In the genomic region with DNA sequence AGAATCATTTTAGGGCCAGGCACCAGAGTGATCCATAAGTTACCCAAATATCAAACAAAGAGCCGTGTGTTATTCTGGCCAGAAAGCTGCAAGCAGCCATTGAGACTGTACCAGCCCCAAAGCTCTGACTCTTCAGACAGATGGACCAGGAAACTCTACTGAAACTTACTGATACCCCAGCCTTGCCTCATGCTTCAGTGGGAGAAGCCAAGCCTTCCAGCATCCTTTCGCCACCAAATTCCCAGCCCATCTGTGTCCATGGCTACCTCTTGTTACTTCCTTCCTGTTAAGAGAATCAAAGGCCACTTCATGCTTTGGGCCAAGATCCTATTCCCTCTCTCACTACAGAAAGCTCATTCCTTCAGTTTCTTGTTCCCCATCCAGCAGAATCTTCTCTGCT, we compare ENCODE assay signal across 17 cellular contexts. TPM values are rescaled to one million over a fixed set of nuclear protein-coding genes. Genes with fewer than 3 reads are reported as not detected.
DNase-seq lines count a peak whose midpoint lies in the region; ATAC-seq and TF ChIP-seq lines count a peak whose summit lies in the region.
"Had no signal": no experiment of that assay in that cellular context is flagged by ENCODE, and none has a peak within 500 bp of the region (broad histone marks: within the 10 kb centered on the region; RNA-seq: fewer than 3 reads in every experiment).

No MANE protein-coding gene starts in this region.

- H3K27me3 Mint-ChIP-seq in osteocyte (ENCODE audit: unreplicated experiment): peaks cover 8% of the 10 kb centered on the region
- H3K27me3 Mint-ChIP-seq: CD4-positive, alpha-beta T cell had no signal

- H3K4me3 ChIP-seq in heart right ventricle (no peak overlapping the region), right cardiac atrium (ENCODE audit: low read length) (no peak overlapping the region), psoas muscle (no peak overlapping the region)
- H3K4me3 ChIP-seq: A549 had no signal

- WGBS in heart right ventricle, 2 donors: 42 to 68% methylated on average over 2 of the region's 2 CpGs
- WGBS in right cardiac atrium: 62% methylated on average over 2 of the region's 2 CpGs
- 41 to 83% (median 43%) methylated on average over 2 of the region's 2 CpGs for WGBS in psoas muscle, 3 donors

- DNase-seq in DMS 273 (lab: John Stamatoyannopoulos, UW; ENCODE audit: unreplicated experiment) (peak; percentile 11), DMS 273 treated with DMSO at 0.1 percent for 48 hours (lab: John Stamatoyannopoulos, UW) (no peak), heart right ventricle (peak in 1 of 2 donors; percentile 61), right cardiac atrium (peak; percentile 39 to 80 (median 79)), epidermal melanocyte (ENCODE audit: insufficient read length, low spot score) (no peak), osteocyte (ENCODE audit: extremely low spot score, unreplicated experiment) (no peak), psoas muscle (no peak)
- DNase-seq: AML-193; Caco-2; CD4-positive, alpha-beta T cell; DMS79 treated with DMSO at 0.1 percent for 48 hours; GF-D8; H9; IMR-90 had no signal

- intact Hi-C loops in heart right ventricle (cut with DNase I) (no loop called here), right cardiac atrium (cut with DNase I) (no loop called here), psoas muscle (cut with DNase I) (no loop called here)

- H3K4me3 Mint-ChIP-seq in osteocyte (ENCODE audit: unreplicated experiment): no peak overlapping the region
- H3K4me3 Mint-ChIP-seq: CD4-positive, alpha-beta T cell; H9 had no signal

- H3K9me3 ChIP-seq in heart right ventricle (peaks cover 0 to 21% (median 0%) of the 10 kb centered on the region in 11 donors), right cardiac atrium (ENCODE audit: control insufficient read depth, low read length) (no peaks in the 10 kb centered on the region), psoas muscle (no peaks in the 10 kb centered on the region)
- H3K9me3 ChIP-seq: A549, Caco-2 had no signal

- H3K4me1 ChIP-seq in heart right ventricle: peaks cover 0 to 23% (median 7%) of the 10 kb centered on the region in 9 donors
- no peaks in the 10 kb centered on the region for H3K4me1 ChIP-seq in right cardiac atrium (ENCODE audit: control insufficient read depth, insufficient read depth, low read length)
- no peaks in the 10 kb centered on the region for H3K4me1 ChIP-seq in psoas muscle
- H3K4me1 ChIP-seq: A549 had no signal

- H3K36me3 ChIP-seq in heart right ventricle: no peaks in the 10 kb centered on the region
- no peaks in the 10 kb centered on the region for H3K36me3 ChIP-seq in psoas muscle (ENCODE audit: insufficient read depth in 1 of 2, low read depth in 1 of 2)

- peak overlapping the region in 7 of 10 donors; percentile 18 to 61 (median 34) for H3K27ac ChIP-seq in heart right ventricle
- no peak overlapping the region for H3K27ac ChIP-seq in right cardiac atrium (ENCODE audit: low read length)
- H3K27ac ChIP-seq in psoas muscle: no peak overlapping the region
- H3K27ac ChIP-seq: 22Rv1, A549, C4-2B had no signal

- H3K4me1 Mint-ChIP-seq in osteocyte (ENCODE audit: unreplicated experiment): peaks cover 2% of the 10 kb centered on the region

- ATAC-seq in heart right ventricle (peak; percentile 61 to 91 (median 87)), right cardiac atrium (peak; percentile 85 to 95), psoas muscle (no peak)
- ATAC-seq: A549 had no signal

- H3K9me3 Mint-ChIP-seq in osteocyte (ENCODE audit: unreplicated experiment): peaks cover 6% of the 10 kb centered on the region
- H3K9me3 Mint-ChIP-seq: CD4-positive, alpha-beta T cell had no signal

- H3K27ac Mint-ChIP-seq in osteocyte (ENCODE audit: unreplicated experiment): no peak overlapping the region
- H3K27ac Mint-ChIP-seq: CD4-positive, alpha-beta T cell had no signal

- no peaks in the 10 kb centered on the region for H3K36me3 Mint-ChIP-seq in osteocyte (ENCODE audit: unreplicated experiment)

- no peak for TF ChIP-seq CTCF in heart right ventricle (IDR thresholded peaks at IDR 0.05)
- TF ChIP-seq CTCF in osteocyte (IDR thresholded peaks at IDR 0.05): no peak
- no peak for TF ChIP-seq CTCF in psoas muscle (IDR thresholded peaks at IDR 0.05)

- H3K27me3 ChIP-seq in heart right ventricle (no peaks in the 10 kb centered on the region), right cardiac atrium (ENCODE audit: control insufficient read depth, insufficient read depth) (no peaks in the 10 kb centered on the region), psoas muscle (ENCODE audit: insufficient read depth in 3 of 3, low read length in 2 of 3) (no peaks in the 10 kb centered on the region)

RNA-seq across cellular contexts. Expression of a gene that starts 46.8 kb away (rescaled TPM):
- 1 to 10 TPM; 1.1 to 5.9 (median 3.2) TPM for total RNA-seq in heart right ventricle
- 1 to 10 TPM in 1 of 2 donors, under 1 TPM in 1; 0.59 to 1.9 TPM for polyA plus RNA-seq in heart right ventricle
- 1 to 10 TPM; 3.9 to 8.7 (median 6.0) TPM for total RNA-seq in right cardiac atrium
- polyA plus RNA-seq in right cardiac atrium: 3.8 TPM
- total RNA-seq in osteocyte: 2.1 and 2.2 TPM in 2 replicates
- total RNA-seq in psoas muscle: 1 to 10 TPM in 2 of 4 donors, under 1 TPM in 2; 0.25 to 3.7 (median 1.9) TPM
- 1 to 10 TPM in 1 of 3 donors, under 1 TPM in 2; 0.20 to 1.5 (median 0.63) TPM for polyA plus RNA-seq in psoas muscle
- polyA plus RNA-seq: A549, IMR-90 had no signal

Comparison
In these comparisons a context has a peak if more than half of its experiments do, and no peak if none do; other contexts are left out.
1. DNase-seq: peak in DMS 273 (single experiment) and right cardiac atrium (3 of 3); none in DMS 273 treated with DMSO at 0.1 percent for 48 hours (single experiment), epidermal melanocyte (single experiment), osteocyte (single experiment) and psoas muscle (0 of 2).
2. H3K27ac ChIP-seq: peak in heart right ventricle (7 of 10); none in right cardiac atrium (single experiment) and psoas muscle (single experiment).
3. ATAC-seq: peak in heart right ventricle (8 of 8) and right cardiac atrium (2 of 2); none in psoas muscle (0 of 4).